8 cellular contexts compared by ENCODE assay signal in the genomic region with DNA sequence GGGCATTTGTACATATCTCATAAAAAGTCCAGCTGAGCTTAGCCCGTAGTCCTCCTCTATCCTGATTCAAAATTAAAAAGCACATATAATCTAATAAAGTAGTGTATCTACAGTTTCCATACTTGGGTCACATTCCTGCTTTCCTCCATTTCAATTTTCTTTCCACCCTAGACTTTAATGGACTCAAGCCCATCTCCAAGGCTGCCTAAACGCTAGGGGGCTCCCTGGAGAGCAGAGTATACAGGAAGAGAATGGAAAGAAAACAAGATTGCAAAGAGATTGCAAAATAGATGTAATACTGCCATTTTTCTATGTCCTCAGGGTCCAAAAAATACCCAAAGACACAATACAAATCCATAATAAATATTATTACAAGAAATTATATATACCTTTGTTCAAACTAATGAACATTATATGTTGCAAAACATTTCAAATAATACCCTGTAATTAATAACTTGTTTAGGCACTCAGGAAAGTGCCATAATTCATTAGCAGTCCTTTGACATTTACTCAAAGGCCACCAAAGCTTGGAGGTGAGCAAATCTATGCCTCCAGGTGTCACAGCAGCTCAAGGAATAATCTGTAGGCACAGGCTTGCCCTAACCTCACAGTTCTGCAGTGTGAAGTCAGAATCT. TPM values are rescaled to one million over a fixed set of nuclear protein-coding genes. Genes with fewer than 3 reads are reported as not detected.
DNase-seq lines count a peak whose midpoint lies in the region; ATAC-seq lines count a peak whose summit lies in the region.

No MANE protein-coding gene starts in this region.

- H3K36me3 Mint-ChIP-seq in activated T-helper 17 cell treated with anti-CD3 and anti-CD28 coated beads, Interleukin-2, amount 50 U/mL, for 72 hours (ENCODE audit: low read depth) = no peaks in the 10 kb centered on the region

- DNase-seq in Ammon's horn (ENCODE audit: low spot score) = peak; percentile 75
- DNase-seq in H4 (ENCODE audit: low spot score) = peak; percentile 83
- DNase-seq in NCI-H446 treated with DMSO at 0.1 percent for 48 hours (lab: John Stamatoyannopoulos, UW) = peak; percentile 44
- peak; percentile 47 to 67 for DNase-seq in activated CD4-positive, alpha-beta T cell treated with anti-CD3 and anti-CD28 coated beads for 4 hours
- peak; percentile 68 for DNase-seq in ecto neural progenitor cell (ENCODE audit: low spot score)
- peak; percentile 24 for DNase-seq in middle frontal gyrus (ENCODE audit: extremely low spot score, low spot score)
- DNase-seq in stimulated activated naive CD8-positive, alpha-beta T cell treated with anti-CD3 and anti-CD28 coated beads, Interleukin-15, Interleukin-2, amounts not matched to agents 100 U/mL and 50 U/mL, for 24 hours = peak; percentile 82

- no peak overlapping the region for H3K4me3 Mint-ChIP-seq in activated T-helper 17 cell treated with anti-CD3 and anti-CD28 coated beads, Interleukin-2, amount 50 U/mL, for 72 hours

- peaks cover 28% of the 10 kb centered on the region for H3K4me1 Mint-ChIP-seq in activated T-helper 17 cell treated with anti-CD3 and anti-CD28 coated beads, Interleukin-2, amount 50 U/mL, for 72 hours

- H3K27ac Mint-ChIP-seq in activated T-helper 17 cell treated with anti-CD3 and anti-CD28 coated beads, Interleukin-2, amount 50 U/mL, for 72 hours = no peak overlapping the region

- H3K27me3 Mint-ChIP-seq in activated T-helper 17 cell treated with anti-CD3 and anti-CD28 coated beads, Interleukin-2, amount 50 U/mL, for 72 hours = no peaks in the 10 kb centered on the region

- no peaks in the 10 kb centered on the region for H3K9me3 Mint-ChIP-seq in activated T-helper 17 cell treated with anti-CD3 and anti-CD28 coated beads, Interleukin-2, amount 50 U/mL, for 72 hours

- ATAC-seq in stimulated activated naive CD8-positive, alpha-beta T cell treated with anti-CD3 and anti-CD28 coated beads, Interleukin-15, Interleukin-2, amounts not matched to agents 100 U/mL and 50 U/mL, for 24 hours = no peak
- no peak for ATAC-seq in activated T-helper 17 cell treated with anti-CD3 and anti-CD28 coated beads, Interleukin-2, amount 50 U/mL, for 72 hours (replicated peaks)

RNA-seq across cellular contexts. Expression of gene MCM3, which starts 2.4 kb away (rescaled TPM):
- 157 and 161 TPM in 2 replicates for total RNA-seq in H4 (2014; rRNA removed; shearing (Covaris generic))
- total RNA-seq in activated T-helper 17 cell treated with anti-CD3 and anti-CD28 coated beads, Interleukin-2, amount 50 U/mL, for 72 hours = 100 to 1,000 TPM; 141 to 247 TPM

RNA-seq across cellular contexts. Expression of gene IL17F, which starts 42.6 kb away (rescaled TPM):
- total RNA-seq in H4 (2014; rRNA removed; shearing (Covaris generic)) = not detected in 2 replicates
- total RNA-seq in activated T-helper 17 cell treated with anti-CD3 and anti-CD28 coated beads, Interleukin-2, amount 50 U/mL, for 72 hours = 1,000 to 10,000 TPM in 1 of 2 donors, 100 to 1,000 TPM in 1; 295 to 3,317 TPM

Comparison
In these comparisons a context has a peak if more than half of its experiments do, and no peak if none do; other contexts are left out.
1. DNase-seq: peak in every context shown above with its lines; median percentile 83 in H4; 82 in stimulated activated naive CD8-positive, alpha-beta T cell treated with anti-CD3 and anti-CD28 coated beads, Interleukin-15, Interleukin-2, amounts not matched to agents 100 U/mL and 50 U/mL, for 24 hours; 75 in Ammon's horn; 68 in ecto neural progenitor cell; 57 in activated CD4-positive, alpha-beta T cell treated with anti-CD3 and anti-CD28 coated beads for 4 hours; 44 in NCI-H446 treated with DMSO at 0.1 percent for 48 hours; 24 in middle frontal gyrus.
2. RNA of gene IL17F, which starts 42.6 kb away (total RNA-seq): 295 to 3,317 TPM in activated T-helper 17 cell treated with anti-CD3 and anti-CD28 coated beads, Interleukin-2, amount 50 U/mL, for 72 hours; not detected in H4; every median in the first group is over 100 times any median in the second.